Comparison of ENCODE assay signal across 8 cellular contexts in genomic region chr19:17243854-17244617, GRCh38. TPM values are rescaled to one million over a fixed set of nuclear protein-coding genes. Genes with fewer than 3 reads are reported as not detected.
A peak's percentile ranks its signal among the peaks of the same experiment; 100 is the strongest.
DNase-seq lines count a peak whose midpoint lies in the region; ATAC-seq and TF ChIP-seq lines count a peak whose summit lies in the region.

No MANE protein-coding gene starts in this region.

- no peaks in the 10 kb centered on the region for H3K27me3 ChIP-seq in PC-9 (ENCODE audit: insufficient read depth, low read depth)

- H3K36me3 ChIP-seq in PC-9 (ENCODE audit: low read depth), result 0 out of 2 replicates have a peak, but pooled peaks cover 5% of the 10 kb centered on the region
- H3K36me3 ChIP-seq in mucosa of descending colon (ENCODE audit: low read depth), result no peaks in the 10 kb centered on the region

- CTCF ChIA-PET in PC-9 (lab: Charles Lee), result interaction anchor here (0.7 kb wide), 1 partner anchor 10 kb away, joined by 16 read pairs; no protein-coding TSS in a partner anchor

- H2AFZ ChIP-seq in PC-9, result peak overlapping the region; percentile 63; the same call in 1 of the 2 replicates

- TF ChIP-seq CTCF in PC-9 (conservative IDR thresholded peaks at IDR 0.05) (no peak), mucosa of descending colon (IDR thresholded peaks at IDR 0.05) (no peak)

- peak overlapping the region; percentile 89 for H3K4me2 ChIP-seq in PC-9

- H3K4me1 ChIP-seq in PC-9 (replicated peaks; ENCODE audit: insufficient read depth) (peaks cover 64% of the 10 kb centered on the region), mucosa of descending colon (ENCODE audit: low read depth) (peaks cover 57% of the 10 kb centered on the region)

- TSS peak; percentile 5 for BruUV-seq in PC-9 (replicated peaks; lab: Mats Ljungman, UMichigan)

- H3K27ac ChIP-seq in PC-9, result peak overlapping the region; percentile 47

- POLR2A ChIA-PET in PC-9 (lab: Charles Lee; ENCODE audit: unreplicated experiment), result interaction anchor here (0.6 kb wide), 1 partner anchor 16 kb away, joined by 6 read pairs; no protein-coding TSS in a partner anchor

- no peaks in the 10 kb centered on the region for H3K9me2 ChIP-seq in PC-9 (ENCODE audit: insufficient read depth)

- ATAC-seq in mucosa of descending colon, result peak; percentile 31
- no peak for ATAC-seq in GM18520 (IDR thresholded peaks at IDR 0.05; ENCODE audit: unreplicated experiment)
- ATAC-seq in GM21447 (IDR thresholded peaks at IDR 0.05; ENCODE audit: unreplicated experiment), result no peak
- no peak for ATAC-seq in GM18858 (IDR thresholded peaks at IDR 0.05; ENCODE audit: unreplicated experiment)

- intact Hi-C loops in PC-9 (cut with micrococcal nuclease; ENCODE audit: unreplicated experiment) (no loop called here), mucosa of descending colon (cut with DNase I, micrococcal nuclease) (no loop called here)

- H3K9me3 ChIP-seq in PC-9 (ENCODE audit: insufficient read depth, low read depth) (no peaks in the 10 kb centered on the region), mucosa of descending colon (no peaks in the 10 kb centered on the region)

- peaks cover 36% of the 10 kb centered on the region for H4K20me1 ChIP-seq in PC-9 (ENCODE audit: insufficient read depth)

- peak overlapping the region; percentile 82 for H3K4me3 ChIP-seq in PC-9
- H3K4me3 ChIP-seq in mucosa of descending colon, result peak overlapping the region; percentile 81

- DNase-seq in Daoy (ENCODE audit: low read depth) (peak; percentile 50), PC-9 (peak; percentile 43 to 54), ecto neural progenitor cell (ENCODE audit: low spot score) (peak; percentile 71), mucosa of descending colon (peak; percentile 75 to 81 (median 75)), superior temporal gyrus (ENCODE audit: extremely low spot score) (no peak)

- H3F3A ChIP-seq in PC-9 (ENCODE audit: insufficient read depth, low read depth), result peaks cover 38% of the 10 kb centered on the region

- H3K79me2 ChIP-seq in PC-9 (ENCODE audit: low read depth), result peaks cover 67% of the 10 kb centered on the region

RNA-seq across cellular contexts. Expression of gene NR2F6, which starts 1.7 kb away (rescaled TPM):
- 44.5 and 51.8 TPM in 2 replicates for total RNA-seq in Daoy (2014; rRNA removed; shearing (Covaris generic))
- 90.8 and 112 TPM in 2 replicates for total RNA-seq in PC-9 (2021)
- 100 to 1,000 TPM; 103 to 157 (median 140) TPM for total RNA-seq in mucosa of descending colon

RNA-seq across cellular contexts. Expression of gene OCEL1, which starts 18.0 kb away (rescaled TPM):
- total RNA-seq in Daoy (2014; rRNA removed; shearing (Covaris generic)), result 0.18 and 1.6 TPM in 2 replicates
- total RNA-seq in PC-9 (2021) (30.6 and 34.5 TPM in 2 replicates), mucosa of descending colon (100 to 1,000 TPM in 1 of 3 donors, 10 to 100 TPM in 2; 38.1 to 105 (median 58.4) TPM)

RNA-seq across cellular contexts. Expression of gene USHBP1, which starts 20.5 kb away (rescaled TPM):
- total RNA-seq in Daoy (2014; rRNA removed; shearing (Covaris generic)), result not detected in 2 replicates
- total RNA-seq in PC-9 (2021) (not detected in 2 replicates), mucosa of descending colon (1 to 10 TPM in 2 of 3 donors, under 1 TPM in 1; 0.52 to 2.6 (median 2.2) TPM)

RNA-seq across cellular contexts. Expression of gene BABAM1, which starts 23.2 kb away (rescaled TPM):
- total RNA-seq in Daoy (2014; rRNA removed; shearing (Covaris generic)), result 174 and 192 TPM in 2 replicates
- total RNA-seq in PC-9 (2021) (127 and 152 TPM in 2 replicates), mucosa of descending colon (10 to 100 TPM; 64.6 to 80.3 (median 76.2) TPM)

RNA-seq across cellular contexts. Expression of gene USE1, which starts 28.9 kb away (rescaled TPM):
- 25.5 and 33.5 TPM in 2 replicates for total RNA-seq in Daoy (2014; rRNA removed; shearing (Covaris generic))
- total RNA-seq in PC-9 (2021), result 19.8 and 22.5 TPM in 2 replicates
- total RNA-seq in mucosa of descending colon, result 10 to 100 TPM; 17.4 to 31.2 (median 28.0) TPM

Comparison
In these comparisons a context has a peak if more than half of its experiments do, and no peak if none do; other contexts are left out.
1. RNA of gene OCEL1, which starts 18.0 kb away (total RNA-seq): 38.1 to 105 TPM in mucosa of descending colon and 30.6 to 34.5 TPM in PC-9; 0.18 to 1.6 TPM in Daoy; every median in the first group is over 10 times any median in the second.